ENCODE assay signal across 23 cellular contexts in genomic region chr2:179181002-179181401, GRCh38.
DNase-seq lines count a peak whose midpoint lies in the region; ATAC-seq, FAIRE-seq and TF ChIP-seq lines count a peak whose summit lies in the region.
"Had no signal": no experiment of that assay in that cellular context is flagged by ENCODE, and none has a peak within 500 bp of the region (broad histone marks: within the 10 kb centered on the region; RNA-seq: fewer than 3 reads in every experiment).

No MANE protein-coding gene starts in this region.

- no peak overlapping the region for H2BK120ac ChIP-seq in H1 (replicated peaks; ENCODE audit: low read depth, low read length)

- no peak overlapping the region for H3K23ac ChIP-seq in H1 (ENCODE audit: insufficient read length)

- CTCF ChIA-PET in H1 (lab: Charles Lee; ENCODE audit: partially characterized antibody), result interaction anchor here (2.0 kb wide), 1 partner anchor 13 kb away, joined by 6 read pairs; no protein-coding TSS in a partner anchor

- DNase-seq in H1 (ENCODE audit: low read depth in 1 of 2, low spot score in 2 of 2), result no peak
- no peak for DNase-seq in DMS53 treated with DMSO at 0.1 percent for 48 hours (lab: John Stamatoyannopoulos, UW; ENCODE audit: unreplicated experiment)
- DNase-seq in D721Med (ENCODE audit: insufficient read length, low spot score), result no peak
- DNase-seq in SJCRH30, result no peak
- no peak for DNase-seq in heart right ventricle
- DNase-seq: activated CD8-positive, alpha-beta memory T cell treated with anti-CD3 and anti-CD28 coated beads, Interleukin-2, amount 10 ng/mL, durations not matched to agents 7 days and 5 days; activated effector memory CD4-positive, alpha-beta T cell treated with anti-CD3 and anti-CD28 coated beads, Interleukin-2, amount 50 U/mL, for 16 hours; aorta; left ventricle myocardium inferior; NCI-H146; NCI-H345; pancreas; stimulated activated CD4-positive, alpha-beta T cell treated with anti-CD3 and anti-CD28 coated beads, Interleukin-4, amount 100 ng/mL, for 24 hours; stimulated activated CD8-positive, alpha-beta memory T cell treated with anti-CD3 and anti-CD28 coated beads, Interleukin-4, amount 100 ng/mL, for 48 hours; testis had no signal

- no peaks in the 10 kb centered on the region for H4K20me1 ChIP-seq in H1 (replicated peaks in 1 of 2; ENCODE audit: control insufficient read depth in 1 of 2, insufficient read depth in 2 of 2, low read length in 2 of 2)

- no peaks in the 10 kb centered on the region for H3K36me3 ChIP-seq in H1 (ENCODE audit: control insufficient read depth in 2 of 4, insufficient read depth in 4 of 4, low read length in 3 of 4)
- H3K36me3 ChIP-seq in SJCRH30, result peaks cover 17% of the 10 kb centered on the region
- H3K36me3 ChIP-seq in heart right ventricle, result peaks cover 0 to 28% (median under 1%) of the 10 kb centered on the region in 9 donors
- H3K36me3 ChIP-seq: HAP-1 had no signal

- H3K79me1 ChIP-seq in H1 (ENCODE audit: low read depth, low read length), result no peaks in the 10 kb centered on the region

- no peak overlapping the region for H4K91ac ChIP-seq in H1 (replicated peaks; ENCODE audit: insufficient read length, low read length)

- no peak overlapping the region for H3K4ac ChIP-seq in H1 (replicated peaks; ENCODE audit: insufficient read length, low read depth, low read length)

- no peak overlapping the region for H3K56ac ChIP-seq in H1 (replicated peaks; ENCODE audit: insufficient read length, low read depth, low read length)

- TF ChIP-seq POLR2A in H1 (IDR thresholded peaks at IDR 0.05; ENCODE audit: control extremely low read depth in 1 of 2, low read depth in 2 of 2, low read length in 2 of 2), result no peak

- no peak overlapping the region for H3K4me2 ChIP-seq in H1 (ENCODE audit: insufficient read depth in 1 of 2, low read depth in 2 of 2, low read length in 2 of 2)

- ATAC-seq in GM18861 (IDR thresholded peaks at IDR 0.05; ENCODE audit: unreplicated experiment) (peak; percentile 54), GM21529 (IDR thresholded peaks at IDR 0.05; ENCODE audit: unreplicated experiment) (peak; percentile 64), HG03097 (IDR thresholded peaks at IDR 0.05; ENCODE audit: low FRiP score, unreplicated experiment) (peak; percentile 76), heart right ventricle (no peak)
- ATAC-seq: activated CD4-positive, CD25-positive, alpha-beta regulatory T cell treated with anti-CD3 and anti-CD28 coated beads, Interleukin-2, amount 50 U/mL, for 24 hours; activated CD8-positive, alpha-beta memory T cell treated with anti-CD3 and anti-CD28 coated beads, Interleukin-2, amount 10 ng/mL, durations not matched to agents 7 days and 5 days; foreskin keratinocyte; pancreas; Right ventricle myocardium inferior had no signal

- no peak overlapping the region for H3K18ac ChIP-seq in H1 (ENCODE audit: extremely low read depth, low read length)

- H3K23me2 ChIP-seq in H1 (ENCODE audit: low read depth, low read length), result no peaks in the 10 kb centered on the region

- peak overlapping the region; percentile 2; the same call in 1 of the 2 replicates for H2AK5ac ChIP-seq in H1 (ENCODE audit: low read depth, low read length)

- H2BK5ac ChIP-seq in H1 (ENCODE audit: low read depth, low read length), result no peak overlapping the region

- H2BK20ac ChIP-seq in H1 (ENCODE audit: low read length), result no peak overlapping the region

- H3K9ac ChIP-seq in H1 (replicated peaks in 1 of 4; ENCODE audit: extremely low read depth in 1 of 4, low read depth in 3 of 4, low read length in 3 of 4), result no peak overlapping the region

- no peaks in the 10 kb centered on the region for H3K27me3 ChIP-seq in H1 (replicated peaks in 1 of 4; ENCODE audit: control insufficient read depth in 3 of 4, extremely low read depth in 1 of 4, insufficient read depth in 3 of 4, low read length in 3 of 4)
- no peaks in the 10 kb centered on the region for H3K27me3 ChIP-seq in SJCRH30
- no peaks in the 10 kb centered on the region for H3K27me3 ChIP-seq in heart right ventricle
- H3K27me3 ChIP-seq: foreskin keratinocyte, pancreas, testis had no signal

- POLR2A ChIA-PET in H1 (lab: Charles Lee; ENCODE audit: partially characterized antibody), result no interaction called here

- H2BK15ac ChIP-seq in H1 (ENCODE audit: low read length), result no peak overlapping the region

- intact Hi-C loops in heart right ventricle (cut with DNase I), result no loop called here

- FAIRE-seq in H1 (lab: Jason Lieb, UNC) (peak; percentile 57), D721Med (lab: Jason Lieb, UNC) (no peak)
- FAIRE-seq: HTR-8/SVneo, pancreas had no signal

- peak overlapping the region; percentile 9; the same call in 1 of the 2 replicates for H3K27ac ChIP-seq in H1 (ENCODE audit: low read depth, low read length)
- H3K27ac ChIP-seq in SJCRH30, result no peak overlapping the region
- H3K27ac ChIP-seq in heart right ventricle, result no peak overlapping the region
- H3K27ac ChIP-seq: foreskin keratinocyte, left ventricle myocardium inferior, pancreas, testis had no signal

- TF ChIP-seq EP300 in H1 (IDR thresholded peaks at IDR 0.05; ENCODE audit: borderline replicate concordance in 1 of 2, low read depth in 2 of 2, low read length in 2 of 2), result no peak

- H4K8ac ChIP-seq in H1 (ENCODE audit: extremely low read depth, insufficient read depth, low read length), result no peak overlapping the region

- no peak overlapping the region for H2AFZ ChIP-seq in H1 (ENCODE audit: low read length)

- H3K4me3 ChIP-seq in H1 (ENCODE audit: extremely low read depth in 1 of 4, insufficient read depth in 2 of 4, low read depth in 3 of 4, low read length in 4 of 4) (peak overlapping the region in 1 of 4 experiments; percentile 1; a peak in 1 of 8 replicates), SJCRH30 (no peak overlapping the region), heart right ventricle (no peak overlapping the region)
- H3K4me3 ChIP-seq: HAP-1, left ventricle myocardium inferior, pancreas, testis had no signal

- TF ChIP-seq CTCF in H1 (IDR thresholded peaks at IDR 0.05; ENCODE audit: control extremely low read depth in 1 of 3, insufficient read depth in 1 of 3, low read depth in 1 of 3, low read length in 3 of 3) (no peak), D721Med (IDR thresholded peaks at IDR 0.05; ENCODE audit: insufficient read depth, missing control alignments) (no peak), heart right ventricle (IDR thresholded peaks at IDR 0.05) (no peak)

- H3K4me1 ChIP-seq in H1 (replicated peaks in 1 of 4; ENCODE audit: control insufficient read depth in 3 of 4, insufficient read depth in 4 of 4, low read length in 3 of 4) (peaks cover 2 to 13% (median 8%) of the 10 kb centered on the region in 4 experiments; a peak in 3 of 7 replicates), SJCRH30 (no peaks in the 10 kb centered on the region), heart right ventricle (peaks cover 0 to 15% (median 5%) of the 10 kb centered on the region in 9 donors)
- H3K4me1 ChIP-seq: testis had no signal

- no peak for TF ChIP-seq RAD21 in H1 (IDR thresholded peaks at IDR 0.05 in 1 of 2, conservative IDR thresholded peaks at IDR 0.05 in 1 of 2; ENCODE audit: low read depth in 2 of 2, low read length in 2 of 2)

- H3K14ac ChIP-seq in H1 (ENCODE audit: insufficient read length), result no peak overlapping the region

- no peak overlapping the region for H2BK12ac ChIP-seq in H1 (ENCODE audit: low read depth, low read length)

- H3K9me3 ChIP-seq in H1 (ENCODE audit: insufficient read depth in 2 of 2, low read depth in 1 of 2, low read length in 1 of 2), result no peaks in the 10 kb centered on the region
- no peaks in the 10 kb centered on the region for H3K9me3 ChIP-seq in SJCRH30 (replicated peaks)
- no peaks in the 10 kb centered on the region for H3K9me3 ChIP-seq in heart right ventricle
- H3K9me3 ChIP-seq: HAP-1, left ventricle myocardium inferior, pancreas, testis had no signal

- H3K79me2 ChIP-seq in H1 (ENCODE audit: control insufficient read depth in 1 of 2, insufficient read depth in 2 of 2, low read length in 2 of 2), result no peaks in the 10 kb centered on the region; a peak in 1 of 4 replicates

- no peak overlapping the region for H4K5ac ChIP-seq in H1 (ENCODE audit: insufficient read length, low read depth, low read length)

- WGBS in H1 (ENCODE audit: extremely low coverage in 1 of 2, insufficient coverage in 1 of 2, insufficient read length in 1 of 2, insufficient replicate concordance in 2 of 2, low coverage in 1 of 2, low lambda C conversion rate in 2 of 2, missing lambda C conversion rate in 1 of 2), 2 experiments, result 76% methylated on average over 3 of the region's 3 CpGs; no CpG with 5 or more reads in 1 of the 2 experiments
- 90 to 92% methylated on average over 3 of the region's 3 CpGs for WGBS in heart right ventricle, 2 donors

TF ChIP-seq in H1, 55 proteins besides CTCF, POLR2A, EP300 and RAD21:
- no peak for TF ChIP-seq RNF2 (IDR thresholded peaks at IDR 0.05; ENCODE audit: borderline replicate concordance, low read depth, low read length, missing control alignments, poor library complexity, severe bottlenecking)
- no peak for TF ChIP-seq E2F6 (IDR thresholded peaks at IDR 0.05)
- TF ChIP-seq SP2 (IDR thresholded peaks at IDR 0.05; ENCODE audit: low read length), result no peak
- TF ChIP-seq TEAD4 (IDR thresholded peaks at IDR 0.05; ENCODE audit: low read depth, low read length), result no peak
- no peak for TF ChIP-seq GTF2F1 (IDR thresholded peaks at IDR 0.05; ENCODE audit: borderline replicate concordance, low read depth, low read length)
TF ChIP-seq in H1: peak in this region for 0.

Comparison
In these comparisons a context has a peak if more than half of its experiments do, and no peak if none do; other contexts are left out.
1. ATAC-seq: peak in GM18861 (single experiment), GM21529 (single experiment) and HG03097 (single experiment); none in heart right ventricle (0 of 8).